In genomic region chr18:68928762-68929675, GRCh38 we compare ENCODE assay signal across 23 cellular contexts.
"Had no signal": no experiment of that assay in that cellular context is flagged by ENCODE, and none has a peak within 500 bp of the region (broad histone marks: within the 10 kb centered on the region; RNA-seq: fewer than 3 reads in every experiment).

No MANE protein-coding gene starts in this region.

- H3K4me1 Mint-ChIP-seq: central memory CD8-positive, alpha-beta T cell; naive thymus-derived CD4-positive, alpha-beta T cell; stimulated activated effector memory CD8-positive, alpha-beta T cell treated with anti-CD3 and anti-CD28 coated beads, Interleukin-12 subunit alpha, Interleukin-12 subunit beta, amount 100 ng/mL, for 72 hours had no signal

- H3K27me3 ChIP-seq: pancreas, sigmoid colon, uterus had no signal

- H3K27ac ChIP-seq: pancreas, prostate gland, sigmoid colon, uterus had no signal

- H3K27ac Mint-ChIP-seq: activated CD8-positive, alpha-beta memory T cell treated with anti-CD3 and anti-CD28 coated beads, Interleukin-2, amount 10 ng/mL, durations not matched to agents 7 days and 5 days; activated CD8-positive, alpha-beta T cell treated with anti-CD3 and anti-CD28 coated beads, Interleukin-2, amount 10 ng/mL, durations not matched to agents 7 days and 5 days; activated naive CD8-positive, alpha-beta T cell; activated T-cell treated with anti-CD3 and anti-CD28 coated beads, Interleukin-2, amount 50 U/mL, for 72 hours; naive thymus-derived CD4-positive, alpha-beta T cell; stimulated activated effector memory CD8-positive, alpha-beta T cell treated with anti-CD3 and anti-CD28 coated beads, Interleukin-12 subunit alpha, Interleukin-12 subunit beta, amount 100 ng/mL, for 72 hours; stimulated activated naive CD8-positive, alpha-beta T cell treated with anti-CD3 and anti-CD28 coated beads, Interleukin-15, Interleukin-2, amounts not matched to agents 100 ng/mL and 50 ng/mL, for 24 hours; type B pancreatic cell had no signal

- DNase-seq: activated CD4-positive, alpha-beta T cell treated with anti-CD3 and anti-CD28 coated beads, Interleukin-2, amount 50 U/mL, for 1 hour; activated CD8-positive, alpha-beta memory T cell treated with anti-CD3 and anti-CD28 coated beads, Interleukin-2, amount 10 ng/mL, durations not matched to agents 7 days and 5 days; activated CD8-positive, alpha-beta T cell treated with anti-CD3 and anti-CD28 coated beads, Interleukin-2, amount 10 ng/mL, durations not matched to agents 7 days and 5 days; activated naive CD4-positive, alpha-beta T cell; activated T-cell treated with anti-CD3 and anti-CD28 coated beads, Interleukin-2, amount 50 U/mL, for 72 hours; anterior cingulate cortex; dermis blood vessel endothelial cell; effector CD4-positive, alpha-beta T cell; left colon; midbrain; naive thymus-derived CD4-positive, alpha-beta T cell; pancreas; sigmoid colon; small intestine; stimulated activated CD4-positive, alpha-beta T cell treated with anti-CD3 and anti-CD28 coated beads, Interleukin-4, amount 100 ng/mL, for 24 hours; T-helper 2 cell; uterus had no signal

- H3K4me3 ChIP-seq: pancreas, prostate gland, sigmoid colon, uterus had no signal

- H3K36me3 Mint-ChIP-seq: activated CD8-positive, alpha-beta memory T cell treated with anti-CD3 and anti-CD28 coated beads, Interleukin-2, amount 10 ng/mL, durations not matched to agents 7 days and 5 days; activated naive CD8-positive, alpha-beta T cell; naive thymus-derived CD4-positive, alpha-beta T cell; stimulated activated effector memory CD8-positive, alpha-beta T cell treated with anti-CD3 and anti-CD28 coated beads, Interleukin-12 subunit alpha, Interleukin-12 subunit beta, amount 100 ng/mL, for 72 hours; type B pancreatic cell had no signal

- H3K9me3 Mint-ChIP-seq: activated T-cell treated with anti-CD3 and anti-CD28 coated beads, Interleukin-2, amount 50 U/mL, for 72 hours; central memory CD8-positive, alpha-beta T cell; naive thymus-derived CD4-positive, alpha-beta T cell; stimulated activated effector memory CD8-positive, alpha-beta T cell treated with anti-CD3 and anti-CD28 coated beads, Interleukin-12 subunit alpha, Interleukin-12 subunit beta, amount 100 ng/mL, for 72 hours; stimulated activated naive CD8-positive, alpha-beta T cell treated with anti-CD3 and anti-CD28 coated beads, Interleukin-15, Interleukin-2, amounts not matched to agents 100 ng/mL and 50 ng/mL, for 24 hours; type B pancreatic cell had no signal

- H3K4me3 Mint-ChIP-seq: activated CD8-positive, alpha-beta memory T cell treated with anti-CD3 and anti-CD28 coated beads, Interleukin-2, amount 10 ng/mL, durations not matched to agents 7 days and 5 days; activated CD8-positive, alpha-beta T cell treated with anti-CD3 and anti-CD28 coated beads, Interleukin-2, amount 10 ng/mL, durations not matched to agents 7 days and 5 days; activated naive CD8-positive, alpha-beta T cell; activated T-cell treated with anti-CD3 and anti-CD28 coated beads, Interleukin-2, amount 50 U/mL, for 72 hours; central memory CD8-positive, alpha-beta T cell; naive thymus-derived CD4-positive, alpha-beta T cell; stimulated activated effector memory CD8-positive, alpha-beta T cell treated with anti-CD3 and anti-CD28 coated beads, Interleukin-12 subunit alpha, Interleukin-12 subunit beta, amount 100 ng/mL, for 72 hours; stimulated activated naive CD8-positive, alpha-beta T cell treated with anti-CD3 and anti-CD28 coated beads, Interleukin-15, Interleukin-2, amounts not matched to agents 100 ng/mL and 50 ng/mL, for 24 hours; type B pancreatic cell had no signal

- ATAC-seq: activated CD8-positive, alpha-beta memory T cell treated with anti-CD3 and anti-CD28 coated beads, Interleukin-2, amount 10 ng/mL, durations not matched to agents 7 days and 5 days; activated CD8-positive, alpha-beta T cell treated with anti-CD3 and anti-CD28 coated beads, Interleukin-2, amount 10 ng/mL, durations not matched to agents 7 days and 5 days; activated T-cell treated with anti-CD3 and anti-CD28 coated beads, Interleukin-2, amount 50 U/mL, for 72 hours; left colon; naive thymus-derived CD4-positive, alpha-beta T cell; pancreas had no signal

- H3K4me1 ChIP-seq: pancreas, prostate gland, sigmoid colon, uterus had no signal

- H3K36me3 ChIP-seq: pancreas, prostate gland, sigmoid colon, uterus had no signal

- H3K27me3 Mint-ChIP-seq: central memory CD8-positive, alpha-beta T cell; naive thymus-derived CD4-positive, alpha-beta T cell; stimulated activated naive CD8-positive, alpha-beta T cell treated with anti-CD3 and anti-CD28 coated beads, Interleukin-15, Interleukin-2, amounts not matched to agents 100 ng/mL and 50 ng/mL, for 24 hours; type B pancreatic cell had no signal

- H3K9me3 ChIP-seq: pancreas, prostate gland, sigmoid colon, uterus had no signal
